ENCODE assay signal across 17 cellular contexts in genomic region chr7:90530263-90530662, GRCh38.
DNase-seq lines count a peak whose midpoint lies in the region; ATAC-seq and TF ChIP-seq lines count a peak whose summit lies in the region.
"Had no signal": no experiment of that assay in that cellular context is flagged by ENCODE, and none has a peak within 500 bp of the region (broad histone marks: within the 10 kb centered on the region; RNA-seq: fewer than 3 reads in every experiment).

No MANE protein-coding gene starts in this region.

- no peaks in the 10 kb centered on the region for H3K9me3 ChIP-seq in adrenal gland (replicated peaks in 1 of 3)
- H3K9me3 ChIP-seq in body of pancreas, result no peaks in the 10 kb centered on the region
- H3K9me3 ChIP-seq: HAP-1, left ventricle myocardium inferior, spleen had no signal

- no peaks in the 10 kb centered on the region for H3K4me1 ChIP-seq in adrenal gland (replicated peaks in 1 of 2)
- H3K4me1 ChIP-seq in body of pancreas, result no peaks in the 10 kb centered on the region
- H3K4me1 ChIP-seq: HAP-1, left ventricle myocardium inferior, spleen had no signal

- 30 to 86% (median 50%) methylated on average over 1 of the region's 1 CpG for WGBS in adrenal gland, 4 donors
- WGBS in body of pancreas, 2 donors, result 30 to 44% methylated on average over 1 of the region's 1 CpG

- no peak overlapping the region for H3K4me3 ChIP-seq in HFF-Myc (replicated peaks; ENCODE audit: low read depth, low read length)
- H3K4me3 ChIP-seq in astrocyte of the spinal cord (ENCODE audit: low read depth, low read length), result no peak overlapping the region
- H3K4me3 ChIP-seq in adrenal gland, result no peak overlapping the region
- H3K4me3 ChIP-seq in body of pancreas, result no peak overlapping the region
- H3K4me3 ChIP-seq: HAP-1, left ventricle myocardium inferior, spleen had no signal

- in situ Hi-C loops in astrocyte of the spinal cord (cut with HindIII; ENCODE audit: low sequenced_read_pairs), result no loop called here

- H3K27me3 ChIP-seq in adrenal gland (no peaks in the 10 kb centered on the region), body of pancreas (no peaks in the 10 kb centered on the region)
- H3K27me3 ChIP-seq: spleen had no signal

- ATAC-seq in body of pancreas, result no peak
- ATAC-seq: activated CD8-positive, alpha-beta T cell treated with anti-CD3 and anti-CD28 coated beads, Interleukin-2, amount 10 ng/mL, durations not matched to agents 7 days and 5 days; PC-3; stimulated activated memory B cell treated with anti-CD40 and anti-IgM and Interleukin-4, amounts not matched to agents 10 μg/mL and 1 μg/mL and 100 μg/mL, for 72 hours had no signal

- intact Hi-C loops in adrenal gland (cut with DNase I), result no loop called here
- intact Hi-C loops in body of pancreas (cut with DNase I), result no loop called here

- TF ChIP-seq POLR2A in adrenal gland (IDR thresholded peaks at IDR 0.05) (no peak), body of pancreas (IDR thresholded peaks at IDR 0.05) (no peak)

- H3K36me3 ChIP-seq in adrenal gland (replicated peaks in 1 of 2) (no peaks in the 10 kb centered on the region), body of pancreas (replicated peaks in 1 of 2; ENCODE audit: insufficient read depth in 1 of 2, low read depth in 2 of 2) (no peaks in the 10 kb centered on the region)
- H3K36me3 ChIP-seq: HAP-1, left ventricle myocardium inferior, spleen had no signal

- TF ChIP-seq CTCF in HFF-Myc (IDR thresholded peaks at IDR 0.05; ENCODE audit: low read depth, low read length, missing control alignments), result no peak
- TF ChIP-seq CTCF in astrocyte of the spinal cord (IDR thresholded peaks at IDR 0.05; ENCODE audit: low read depth, low read length), result no peak
- no peak for TF ChIP-seq CTCF in adrenal gland (IDR thresholded peaks at IDR 0.05)
- TF ChIP-seq CTCF in body of pancreas (IDR thresholded peaks at IDR 0.05), result no peak

- H3K27ac ChIP-seq in adrenal gland (no peak overlapping the region), body of pancreas (no peak overlapping the region)
- H3K27ac ChIP-seq: left ventricle myocardium inferior, spleen had no signal

- peak; percentile 42 for DNase-seq in A172 (ENCODE audit: low spot score)
- DNase-seq in HFF-Myc (ENCODE audit: extremely low read depth, low read depth), result peak; percentile 14
- DNase-seq in astrocyte of the spinal cord (ENCODE audit: low read depth, low spot score), result peak; percentile 69
- peak; percentile 1 for DNase-seq in glomerular visceral epithelial cell (ENCODE audit: extremely low spot score)
- DNase-seq in activated T-cell treated with anti-CD3 and anti-CD28 coated beads, Interleukin-2, amount 50 U/mL, for 1 hour, result no peak
- DNase-seq in hypothalamus (lab: John Stamatoyannopoulos, UW), result no peak
- no peak for DNase-seq in adrenal gland
- DNase-seq in body of pancreas, result no peak
- DNase-seq: activated CD8-positive, alpha-beta T cell treated with anti-CD3 and anti-CD28 coated beads, Interleukin-2, amount 10 ng/mL, durations not matched to agents 7 days and 5 days; CD8-positive, alpha-beta memory T cell; left ventricle myocardium inferior; NCI-H446; PC-3; posterior cingulate gyrus; spleen had no signal

Comparison
In these comparisons a context has a peak if more than half of its experiments do, and no peak if none do; other contexts are left out.
1. DNase-seq: peak in A172 (single experiment), HFF-Myc (single experiment), astrocyte of the spinal cord (single experiment) and glomerular visceral epithelial cell (single experiment); none in activated T-cell treated with anti-CD3 and anti-CD28 coated beads, Interleukin-2, amount 50 U/mL, for 1 hour (single experiment), hypothalamus (0 of 51), adrenal gland (0 of 7) and body of pancreas (0 of 4).